Comparison of ENCODE assay signal across 1 cellular context in the genomic region with DNA sequence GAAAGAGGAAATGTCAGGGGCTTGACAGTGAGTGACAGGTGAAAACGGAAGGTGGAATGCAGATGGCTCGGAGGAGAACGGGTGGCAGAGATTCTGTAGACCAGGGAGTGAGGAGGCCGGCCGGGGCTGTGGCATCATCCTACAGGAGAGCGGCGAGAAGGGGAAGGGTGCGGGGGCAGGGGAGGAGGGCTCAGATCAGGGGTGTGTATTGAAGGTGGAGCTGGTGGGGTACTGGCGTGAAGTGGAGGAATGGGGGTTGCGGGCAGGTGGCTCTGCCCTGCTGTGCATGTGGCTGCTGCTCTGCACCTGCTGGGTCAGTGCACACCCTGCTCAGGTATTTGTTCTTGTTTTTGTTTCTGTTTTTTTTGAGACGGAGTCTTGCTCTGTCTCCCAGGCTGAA.
TF ChIP-seq lines count a peak whose summit lies in the region.

No MANE protein-coding gene starts in this region.

TF ChIP-seq in K562, 482 proteins besides CTCF, POLR2A, EP300 and RAD21 (continued from another document):
- TF ChIP-seq, protein P1, sequence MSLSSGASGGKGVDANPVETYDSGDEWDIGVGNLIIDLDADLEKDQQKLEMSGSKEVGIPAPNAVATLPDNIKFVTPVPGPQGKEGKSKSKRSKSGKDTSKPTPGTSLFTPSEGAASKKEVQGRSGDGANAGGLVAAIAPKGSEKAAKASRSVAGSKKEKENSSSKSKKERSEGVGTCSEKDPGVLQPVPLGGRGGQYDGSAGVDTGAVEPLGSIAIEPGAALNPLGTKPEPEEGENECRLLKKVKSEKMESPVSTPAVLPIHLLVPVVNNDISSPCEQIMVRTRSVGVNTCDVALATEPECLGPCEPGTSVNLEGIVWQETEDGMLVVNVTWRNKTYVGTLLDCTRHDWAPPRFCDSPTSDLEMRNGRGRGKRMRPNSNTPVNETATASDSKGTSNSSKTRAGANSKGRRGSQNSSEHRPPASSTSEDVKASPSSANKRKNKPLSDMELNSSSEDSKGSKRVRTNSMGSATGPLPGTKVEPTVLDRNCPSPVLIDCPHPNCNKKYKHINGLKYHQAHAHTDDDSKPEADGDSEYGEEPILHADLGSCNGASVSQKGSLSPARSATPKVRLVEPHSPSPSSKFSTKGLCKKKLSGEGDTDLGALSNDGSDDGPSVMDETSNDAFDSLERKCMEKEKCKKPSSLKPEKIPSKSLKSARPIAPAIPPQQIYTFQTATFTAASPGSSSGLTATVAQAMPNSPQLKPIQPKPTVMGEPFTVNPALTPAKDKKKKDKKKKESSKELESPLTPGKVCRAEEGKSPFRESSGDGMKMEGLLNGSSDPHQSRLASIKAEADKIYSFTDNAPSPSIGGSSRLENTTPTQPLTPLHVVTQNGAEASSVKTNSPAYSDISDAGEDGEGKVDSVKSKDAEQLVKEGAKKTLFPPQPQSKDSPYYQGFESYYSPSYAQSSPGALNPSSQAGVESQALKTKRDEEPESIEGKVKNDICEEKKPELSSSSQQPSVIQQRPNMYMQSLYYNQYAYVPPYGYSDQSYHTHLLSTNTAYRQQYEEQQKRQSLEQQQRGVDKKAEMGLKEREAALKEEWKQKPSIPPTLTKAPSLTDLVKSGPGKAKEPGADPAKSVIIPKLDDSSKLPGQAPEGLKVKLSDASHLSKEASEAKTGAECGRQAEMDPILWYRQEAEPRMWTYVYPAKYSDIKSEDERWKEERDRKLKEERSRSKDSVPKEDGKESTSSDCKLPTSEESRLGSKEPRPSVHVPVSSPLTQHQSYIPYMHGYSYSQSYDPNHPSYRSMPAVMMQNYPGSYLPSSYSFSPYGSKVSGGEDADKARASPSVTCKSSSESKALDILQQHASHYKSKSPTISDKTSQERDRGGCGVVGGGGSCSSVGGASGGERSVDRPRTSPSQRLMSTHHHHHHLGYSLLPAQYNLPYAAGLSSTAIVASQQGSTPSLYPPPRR (CRISPR knock-in tag; IDR thresholded peaks at IDR 0.05; ENCODE audit: borderline replicate concordance) = no peak
- TF ChIP-seq, protein P2, sequence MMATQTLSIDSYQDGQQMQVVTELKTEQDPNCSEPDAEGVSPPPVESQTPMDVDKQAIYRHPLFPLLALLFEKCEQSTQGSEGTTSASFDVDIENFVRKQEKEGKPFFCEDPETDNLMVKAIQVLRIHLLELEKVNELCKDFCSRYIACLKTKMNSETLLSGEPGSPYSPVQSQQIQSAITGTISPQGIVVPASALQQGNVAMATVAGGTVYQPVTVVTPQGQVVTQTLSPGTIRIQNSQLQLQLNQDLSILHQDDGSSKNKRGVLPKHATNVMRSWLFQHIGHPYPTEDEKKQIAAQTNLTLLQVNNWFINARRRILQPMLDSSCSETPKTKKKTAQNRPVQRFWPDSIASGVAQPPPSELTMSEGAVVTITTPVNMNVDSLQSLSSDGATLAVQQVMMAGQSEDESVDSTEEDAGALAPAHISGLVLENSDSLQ (IDR thresholded peaks at IDR 0.05) = peak; percentile 43; the same call in 1 of the 2 replicates
